Comparison of ENCODE assay signal across 11 cellular contexts in genomic region chr14:101819251-101819990, GRCh38. TPM values are rescaled to one million over a fixed set of nuclear protein-coding genes. Genes with fewer than 3 reads are reported as not detected.
DNase-seq lines count a peak whose midpoint lies in the region; ATAC-seq and TF ChIP-seq lines count a peak whose summit lies in the region.
"Had no signal": no experiment of that assay in that cellular context is flagged by ENCODE, and none has a peak within 500 bp of the region (broad histone marks: within the 10 kb centered on the region; RNA-seq: fewer than 3 reads in every experiment).

No MANE protein-coding gene starts in this region.

- no peak overlapping the region for H3K4me3 ChIP-seq in HEK293 (ENCODE audit: low read depth, low read length)

- peaks cover 54% of the 10 kb centered on the region for H3K36me3 Mint-ChIP-seq in activated CD4-positive, alpha-beta memory T cell treated with anti-CD3 and anti-CD28 coated beads for 36 hours
- peaks cover 49% of the 10 kb centered on the region for H3K36me3 Mint-ChIP-seq in dendritic cell treated with granulocyte-macrophage colony-stimulating factor and Interleukin-4, amounts not matched to agents 40 ng/mL and 50 ng/mL, for 4 days (ENCODE audit: low read depth)

- POLR2A ChIA-PET in HEK293 (lab: Yijun Ruan, JAX), result no interaction called here
- POLR2A ChIA-PET in activated CD4-positive, alpha-beta memory T cell treated with anti-CD3 and anti-CD28 coated beads for 36 hours (lab: Charles Lee), result interaction anchor here (0.8 to 4.7 kb wide), 5 partner anchors 9 to 60 kb away, joined by 3 to 68 read pairs (median 12); no protein-coding TSS in a partner anchor

- no peaks in the 10 kb centered on the region for H3K9me3 ChIP-seq in HEK293 (ENCODE audit: control insufficient read depth, insufficient read depth, low read depth, low read length)

- CTCF ChIA-PET in HEK293 (lab: Yijun Ruan, JAX), result interaction anchor here (0.6 kb wide), 1 partner anchor 187 kb away, joined by 4 read pairs; no protein-coding TSS in a partner anchor
- CTCF ChIA-PET in activated CD4-positive, alpha-beta memory T cell treated with anti-CD3 and anti-CD28 coated beads for 36 hours (lab: Charles Lee), result interaction anchor here (0.6 to 3.0 kb wide), 10 partner anchors 10 to 112 kb away, joined by 3 to 12 read pairs (median 4); no protein-coding TSS in a partner anchor

- H3K4me3 Mint-ChIP-seq in activated CD4-positive, alpha-beta memory T cell treated with anti-CD3 and anti-CD28 coated beads for 36 hours, result peak overlapping the region; percentile 75
- H3K4me3 Mint-ChIP-seq in dendritic cell treated with granulocyte-macrophage colony-stimulating factor and Interleukin-4, amounts not matched to agents 40 ng/mL and 50 ng/mL, for 4 days, result no peak overlapping the region
- H3K4me3 Mint-ChIP-seq: brain had no signal

- TF ChIP-seq CTCF in HEK293 (tag by site-specific recombination; IDR thresholded peaks at IDR 0.05), result no peak

- intact Hi-C loops in activated CD4-positive, alpha-beta memory T cell treated with anti-CD3 and anti-CD28 coated beads for 36 hours (cut with micrococcal nuclease), result loop anchor here (10.0 kb wide), 1 partner anchor 1445 kb away; the partner anchor contains the start of gene WDR25
- intact Hi-C loops in dendritic cell treated with granulocyte-macrophage colony-stimulating factor and Interleukin-4, amounts not matched to agents 40 ng/mL and 50 ng/mL, for 4 days (cut with micrococcal nuclease), result no loop called here

- peak overlapping the region; percentile 99 for H3K27ac Mint-ChIP-seq in activated CD4-positive, alpha-beta memory T cell treated with anti-CD3 and anti-CD28 coated beads for 36 hours
- H3K27ac Mint-ChIP-seq in dendritic cell treated with granulocyte-macrophage colony-stimulating factor and Interleukin-4, amounts not matched to agents 40 ng/mL and 50 ng/mL, for 4 days, result peak overlapping the region; percentile 73
- H3K27ac Mint-ChIP-seq: brain had no signal

- peak; percentile 85 for DNase-seq in activated CD4-positive, alpha-beta memory T cell treated with anti-CD3 and anti-CD28 coated beads for 36 hours
- DNase-seq in stimulated activated CD4-positive, alpha-beta T cell treated with anti-CD3 and anti-CD28 coated beads, TNF-alpha, amount 100 ng/mL, for 48 hours (ENCODE audit: low read depth in 3 of 3), result peak in 2 of 3 donors; percentile 37 to 49
- DNase-seq in KG1 (lab: John Stamatoyannopoulos, UW) (no peak), NCI-H146 treated with DMSO at 0.1 percent for 48 hours (lab: John Stamatoyannopoulos, UW; ENCODE audit: unreplicated experiment) (no peak)
- DNase-seq: foreskin fibroblast, SW 1271 had no signal

- no peaks in the 10 kb centered on the region for H3K9me3 Mint-ChIP-seq in activated CD4-positive, alpha-beta memory T cell treated with anti-CD3 and anti-CD28 coated beads for 36 hours
- no peaks in the 10 kb centered on the region for H3K9me3 Mint-ChIP-seq in dendritic cell treated with granulocyte-macrophage colony-stimulating factor and Interleukin-4, amounts not matched to agents 40 ng/mL and 50 ng/mL, for 4 days
- H3K9me3 Mint-ChIP-seq: brain had no signal

- H3K4me1 Mint-ChIP-seq in activated CD4-positive, alpha-beta memory T cell treated with anti-CD3 and anti-CD28 coated beads for 36 hours (ENCODE audit: low read depth), result peaks cover 84% of the 10 kb centered on the region
- H3K4me1 Mint-ChIP-seq in dendritic cell treated with granulocyte-macrophage colony-stimulating factor and Interleukin-4, amounts not matched to agents 40 ng/mL and 50 ng/mL, for 4 days (ENCODE audit: low read depth), result peaks cover 68% of the 10 kb centered on the region

- H3K27me3 Mint-ChIP-seq in activated CD4-positive, alpha-beta memory T cell treated with anti-CD3 and anti-CD28 coated beads for 36 hours, result no peaks in the 10 kb centered on the region
- H3K27me3 Mint-ChIP-seq in dendritic cell treated with granulocyte-macrophage colony-stimulating factor and Interleukin-4, amounts not matched to agents 40 ng/mL and 50 ng/mL, for 4 days, result no peaks in the 10 kb centered on the region
- H3K27me3 Mint-ChIP-seq: brain had no signal

- ATAC-seq in GM21786 (IDR thresholded peaks at IDR 0.05; ENCODE audit: unreplicated experiment) (no peak), HG02970 (IDR thresholded peaks at IDR 0.05; ENCODE audit: low FRiP score, unreplicated experiment) (no peak)

- H3K4me1 ChIP-seq in HEK293 (ENCODE audit: control insufficient read depth, insufficient read depth, low read length), result peaks cover 5% of the 10 kb centered on the region; the same call in 1 of the 2 replicates

- peaks cover 0 to 38% of the 10 kb centered on the region in 2 experiments; a peak in 2 of 3 replicates for H3K36me3 ChIP-seq in HEK293 (ENCODE audit: control insufficient read depth in 2 of 2, insufficient read depth in 1 of 2, low read length in 2 of 2)

- no peak overlapping the region for H3K27ac ChIP-seq in HEK293 (ENCODE audit: extremely low read depth, low read depth, low read length)

TF ChIP-seq in HEK293, 187 proteins besides CTCF, POLR2A, EP300 and RAD21:
- peak; percentile 60 for TF ChIP-seq ZIC2 (tag by site-specific recombination; IDR thresholded peaks at IDR 0.05)
- TF ChIP-seq ZNF155 (tag by site-specific recombination; IDR thresholded peaks at IDR 0.05), result no peak
- TF ChIP-seq GLIS1 (tag by site-specific recombination; IDR thresholded peaks at IDR 0.05), result 0 out of 2 replicates have a peak, but pooled peaks have one; percentile 14
- TF ChIP-seq ZNF629 (tag by site-specific recombination; IDR thresholded peaks at IDR 0.05), result no peak

RNA-seq across cellular contexts. Expression of gene PPP2R5C, which starts 57.9 kb away (rescaled TPM):
- total RNA-seq in activated CD4-positive, alpha-beta memory T cell treated with anti-CD3 and anti-CD28 coated beads for 36 hours, result 100 to 1,000 TPM; 252 to 268 TPM

Comparison
In these comparisons a context has a peak if more than half of its experiments do, and no peak if none do; other contexts are left out.
1. DNase-seq: peak in activated CD4-positive, alpha-beta memory T cell treated with anti-CD3 and anti-CD28 coated beads for 36 hours (single experiment) and stimulated activated CD4-positive, alpha-beta T cell treated with anti-CD3 and anti-CD28 coated beads, TNF-alpha, amount 100 ng/mL, for 48 hours (2 of 3); none in KG1 (single experiment) and NCI-H146 treated with DMSO at 0.1 percent for 48 hours (single experiment).